In genomic region chr20:37293301-37293943, GRCh38 we compare ENCODE assay signal across 1 cellular context.
TF ChIP-seq lines count a peak whose summit lies in the region.

No MANE protein-coding gene starts in this region.

TF ChIP-seq in GM12878, 131 proteins besides CTCF, POLR2A, EP300 and RAD21:
- no peak for TF ChIP-seq SMARCA5 (IDR thresholded peaks at IDR 0.05)
- TF ChIP-seq TCF7 (IDR thresholded peaks at IDR 0.05; ENCODE audit: borderline replicate concordance): no peak
- TF ChIP-seq JUNB (IDR thresholded peaks at IDR 0.05): no peak
TF ChIP-seq in GM12878: peak in this region for 0.
